ENCODE assay signal across 7 cellular contexts in the genomic region with DNA sequence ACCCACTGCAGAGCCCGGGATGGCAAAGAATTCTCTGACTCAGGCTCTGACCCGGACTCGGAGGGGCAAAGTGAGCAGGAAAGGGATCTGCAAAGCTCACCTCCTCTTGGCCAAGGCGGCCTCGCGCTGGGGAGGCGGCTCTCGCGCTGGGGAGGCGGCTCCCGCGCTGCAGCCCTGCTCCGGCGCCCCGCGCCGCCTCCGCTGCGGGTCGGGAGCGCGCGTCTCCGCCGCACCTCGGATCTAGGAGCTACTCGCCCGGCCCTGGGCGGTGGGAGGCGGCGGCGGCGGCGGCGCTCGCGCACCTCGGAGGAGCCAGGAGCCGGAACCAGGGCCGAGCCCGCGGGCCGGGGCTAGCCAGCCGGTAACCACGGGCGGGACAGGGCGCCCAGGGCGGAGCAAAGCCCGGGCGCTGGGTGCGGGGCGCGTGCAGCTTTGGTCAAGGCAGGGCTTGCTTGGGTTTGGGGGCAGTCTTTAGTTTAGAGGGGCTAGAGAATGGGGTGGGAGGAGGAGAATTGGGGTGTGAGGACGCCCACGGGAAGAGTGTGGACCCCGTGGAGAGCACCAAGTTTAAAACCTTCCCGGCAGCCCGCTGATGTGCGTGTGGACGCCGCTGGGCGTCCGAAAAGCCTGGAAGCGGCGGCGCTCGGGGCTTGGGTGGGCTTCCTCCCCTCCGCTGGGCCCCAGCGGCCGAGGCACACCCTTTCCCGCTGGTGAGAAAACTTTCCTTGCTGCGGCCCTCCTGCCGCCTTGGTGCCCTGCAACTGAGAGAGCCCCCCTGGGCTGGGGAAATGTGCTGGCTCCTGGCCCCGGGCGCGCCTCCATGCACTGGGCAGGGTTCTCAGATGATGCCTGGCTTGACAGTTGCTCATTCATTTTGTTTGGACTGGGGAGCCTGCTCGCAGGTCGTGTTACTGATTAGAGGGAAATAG. TPM values are rescaled to one million over a fixed set of nuclear protein-coding genes. Genes with fewer than 3 reads are reported as not detected.
A peak's percentile ranks its signal among the peaks of the same experiment; 100 is the strongest.
DNase-seq lines count a peak whose midpoint lies in the region; ATAC-seq and TF ChIP-seq lines count a peak whose summit lies in the region.

A gene with protein sequence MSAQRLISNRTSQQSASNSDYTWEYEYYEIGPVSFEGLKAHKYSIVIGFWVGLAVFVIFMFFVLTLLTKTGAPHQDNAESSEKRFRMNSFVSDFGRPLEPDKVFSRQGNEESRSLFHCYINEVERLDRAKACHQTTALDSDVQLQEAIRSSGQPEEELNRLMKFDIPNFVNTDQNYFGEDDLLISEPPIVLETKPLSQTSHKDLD (plus strand): TSS at position 250 of the 929 bp plus-strand sequence. CDS start 21,547 bp downstream, outside the sequence.

- no peak for TF ChIP-seq CTCF in fibroblast of the aortic adventitia (IDR thresholded peaks at IDR 0.05; ENCODE audit: insufficient read depth, low read length)

- peak within 1 kb of the TSS; percentile 48 for H3K4ac ChIP-seq in neuronal stem cell (ENCODE audit: low read length)

- H2BK15ac ChIP-seq in neuronal stem cell (ENCODE audit: low read length) = peak within 1 kb of the TSS; percentile 77

- DNase-seq in fibroblast of the aortic adventitia (ENCODE audit: low read depth) (no peak), neuronal stem cell (ENCODE audit: low spot score) (peak; percentile 53), NOMO-1 (lab: John Stamatoyannopoulos, UW; ENCODE audit: unreplicated experiment in 2 of 2) (no peak)

- H3K4me2 ChIP-seq in neuronal stem cell (ENCODE audit: insufficient read depth, low read length, poor library complexity, severe bottlenecking) = peak within 1 kb of the TSS; percentile 95

- H3K4me1 ChIP-seq in neuronal stem cell (ENCODE audit: control insufficient read depth in 2 of 2, insufficient read depth in 1 of 2, low read depth in 1 of 2, low read length in 2 of 2) = peaks cover 6 to 10% of the 10 kb centered on the region in 2 donors

- H2BK120ac ChIP-seq in neuronal stem cell (ENCODE audit: low read depth, low read length) = no peak within 1 kb of the TSS

- H3K27ac ChIP-seq in neuronal stem cell (replicated peaks; ENCODE audit: low read length) = no peak within 1 kb of the TSS

- H3K14ac ChIP-seq in neuronal stem cell (ENCODE audit: low read length) = peak within 1 kb of the TSS; percentile 17

- H3K23ac ChIP-seq in neuronal stem cell (ENCODE audit: low read depth, low read length, poor library complexity) = no peak within 1 kb of the TSS

- peak within 1 kb of the TSS; percentile 47 for H3K9ac ChIP-seq in neuronal stem cell (ENCODE audit: low read depth, low read length, poor library complexity)

- peak within 1 kb of the TSS; percentile 98 for H2AFZ ChIP-seq in neuronal stem cell (ENCODE audit: low read length)

- H3K36me3 ChIP-seq in neuronal stem cell (replicated peaks in 1 of 2; ENCODE audit: control insufficient read depth in 2 of 2, insufficient read depth in 2 of 2, low read length in 2 of 2) = no peaks in the 10 kb centered on the region

- H2BK5ac ChIP-seq in neuronal stem cell (ENCODE audit: low read length) = peak within 1 kb of the TSS; percentile 73

- H2AK5ac ChIP-seq in neuronal stem cell (ENCODE audit: low read depth, low read length) = no peak within 1 kb of the TSS

- no peaks in the 10 kb centered on the region for H3K79me1 ChIP-seq in neuronal stem cell (ENCODE audit: low read depth, low read length)

- H3K4me3 ChIP-seq in fibroblast of the aortic adventitia (ENCODE audit: low read depth, low read length) = peak within 1 kb of the TSS; percentile 66
- peak within 1 kb of the TSS; percentile 56 to 90 for H3K4me3 ChIP-seq in neuronal stem cell (ENCODE audit: low read length in 2 of 2)

- H3K27me3 ChIP-seq in neuronal stem cell (ENCODE audit: control insufficient read depth in 3 of 3, insufficient read depth in 3 of 3, low read depth in 1 of 3, low read length in 3 of 3) = peaks cover 0 to 24% (median 16%) of the 10 kb centered on the region in 3 experiments

- peak within 1 kb of the TSS; percentile 78 for H2BK12ac ChIP-seq in neuronal stem cell (ENCODE audit: low read length)

- WGBS in neuronal stem cell (ENCODE audit: extremely low coverage in 2 of 2, insufficient read length in 2 of 2, insufficient replicate concordance in 1 of 2), 2 donors = no CpG with 5 or more reads among the region's 78 CpGs

- peak within 1 kb of the TSS; percentile 90 for H3K18ac ChIP-seq in neuronal stem cell (ENCODE audit: low read length)

- H3K9me3 ChIP-seq in neuronal stem cell (replicated peaks in 1 of 2; ENCODE audit: control insufficient read depth in 2 of 2, insufficient read depth in 1 of 2, low read depth in 1 of 2, low read length in 2 of 2) = peaks cover 0 to 9% of the 10 kb centered on the region in 2 donors

- peak; percentile 68 for ATAC-seq in GM18502 (IDR thresholded peaks at IDR 0.05; ENCODE audit: poor library complexity, unreplicated experiment)
- peak; percentile 59 for ATAC-seq in HG02973 (IDR thresholded peaks at IDR 0.05; ENCODE audit: unreplicated experiment)
- ATAC-seq in SK-N-SH treated with all-trans-retinoic acid at 6 μM for 48 hours = peak; percentile 81
- ATAC-seq in GM21576 (IDR thresholded peaks at IDR 0.05; ENCODE audit: unreplicated experiment) = no peak

- no peak within 1 kb of the TSS for H4K8ac ChIP-seq in neuronal stem cell (ENCODE audit: low read depth, low read length)

- no peak within 1 kb of the TSS for H4K91ac ChIP-seq in neuronal stem cell (ENCODE audit: low read depth, low read length, poor library complexity)

TF ChIP-seq in SK-N-SH treated with all-trans-retinoic acid at 6 μM for 48 hours, 23 proteins besides CTCF, POLR2A, EP300 and RAD21:
- TF ChIP-seq GLIS3 (CRISPR knock-in tag; IDR thresholded peaks at IDR 0.05) = no peak
- no peak for TF ChIP-seq ZFP3 (CRISPR knock-in tag; IDR thresholded peaks at IDR 0.05)
- TF ChIP-seq ZC3H10 (CRISPR knock-in tag; IDR thresholded peaks at IDR 0.05) = no peak
- no peak for TF ChIP-seq ZFP30 (CRISPR knock-in tag; IDR thresholded peaks at IDR 0.05)
- no peak for TF ChIP-seq RARB (CRISPR knock-in tag; IDR thresholded peaks at IDR 0.05)
- no peak for TF ChIP-seq PPARA (CRISPR knock-in tag; IDR thresholded peaks at IDR 0.05; ENCODE audit: borderline replicate concordance)
- TF ChIP-seq, protein P1, sequence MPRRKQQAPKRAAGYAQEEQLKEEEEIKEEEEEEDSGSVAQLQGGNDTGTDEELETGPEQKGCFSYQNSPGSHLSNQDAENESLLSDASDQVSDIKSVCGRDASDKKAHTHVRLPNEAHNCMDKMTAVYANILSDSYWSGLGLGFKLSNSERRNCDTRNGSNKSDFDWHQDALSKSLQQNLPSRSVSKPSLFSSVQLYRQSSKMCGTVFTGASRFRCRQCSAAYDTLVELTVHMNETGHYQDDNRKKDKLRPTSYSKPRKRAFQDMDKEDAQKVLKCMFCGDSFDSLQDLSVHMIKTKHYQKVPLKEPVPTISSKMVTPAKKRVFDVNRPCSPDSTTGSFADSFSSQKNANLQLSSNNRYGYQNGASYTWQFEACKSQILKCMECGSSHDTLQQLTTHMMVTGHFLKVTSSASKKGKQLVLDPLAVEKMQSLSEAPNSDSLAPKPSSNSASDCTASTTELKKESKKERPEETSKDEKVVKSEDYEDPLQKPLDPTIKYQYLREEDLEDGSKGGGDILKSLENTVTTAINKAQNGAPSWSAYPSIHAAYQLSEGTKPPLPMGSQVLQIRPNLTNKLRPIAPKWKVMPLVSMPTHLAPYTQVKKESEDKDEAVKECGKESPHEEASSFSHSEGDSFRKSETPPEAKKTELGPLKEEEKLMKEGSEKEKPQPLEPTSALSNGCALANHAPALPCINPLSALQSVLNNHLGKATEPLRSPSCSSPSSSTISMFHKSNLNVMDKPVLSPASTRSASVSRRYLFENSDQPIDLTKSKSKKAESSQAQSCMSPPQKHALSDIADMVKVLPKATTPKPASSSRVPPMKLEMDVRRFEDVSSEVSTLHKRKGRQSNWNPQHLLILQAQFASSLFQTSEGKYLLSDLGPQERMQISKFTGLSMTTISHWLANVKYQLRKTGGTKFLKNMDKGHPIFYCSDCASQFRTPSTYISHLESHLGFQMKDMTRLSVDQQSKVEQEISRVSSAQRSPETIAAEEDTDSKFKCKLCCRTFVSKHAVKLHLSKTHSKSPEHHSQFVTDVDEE (CRISPR knock-in tag; IDR thresholded peaks at IDR 0.05) = no peak

RNA-seq across cellular contexts. Expression of the gene that starts here (rescaled TPM):
- total RNA-seq in fibroblast of the aortic adventitia (ENCODE audit: low replicate concordance) = 0.33 and 5.8 TPM in 2 replicates
- polyA plus RNA-seq in neuronal stem cell (2013, experiment 1 of 2) = 1.7 TPM
- 2.0 TPM for polyA plus RNA-seq in neuronal stem cell (2013, experiment 2 of 2)
